ENCODE assay signal across 10 cellular contexts in the genomic region with DNA sequence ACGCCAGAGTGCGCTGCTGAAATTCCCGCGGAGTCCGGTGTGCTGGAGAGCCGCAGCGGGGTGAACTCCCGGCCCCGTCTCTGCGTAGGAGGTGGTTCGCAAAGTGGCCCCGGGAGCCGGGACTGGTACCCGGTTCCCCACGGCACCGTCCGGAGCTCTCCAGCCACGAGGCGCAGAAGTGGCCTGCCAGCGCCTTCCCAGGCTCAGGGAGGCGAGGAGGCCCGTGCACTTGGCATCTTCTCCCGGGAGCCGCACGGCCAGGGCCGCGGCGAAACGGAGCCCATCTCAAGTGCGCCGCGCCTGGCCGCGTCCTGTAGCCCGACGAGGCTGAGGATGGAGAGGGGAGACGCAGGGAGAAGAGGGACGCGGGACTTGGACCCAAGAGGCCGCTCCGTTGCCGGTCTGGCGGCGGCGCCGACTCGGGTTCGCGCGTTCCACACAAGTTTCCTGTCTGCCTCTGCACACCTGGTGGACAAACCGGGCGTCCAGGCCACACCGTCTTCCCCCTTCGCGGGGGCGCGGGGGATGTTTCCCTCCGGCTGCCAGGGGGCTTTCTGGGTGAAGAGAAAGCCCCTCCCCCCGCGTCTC. TPM values are rescaled to one million over a fixed set of nuclear protein-coding genes. Genes with fewer than 3 reads are reported as not detected.
DNase-seq lines count a peak whose midpoint lies in the region; ATAC-seq and TF ChIP-seq lines count a peak whose summit lies in the region.
"Had no signal": no experiment of that assay in that cellular context is flagged by ENCODE, and none has a peak within 500 bp of the region (broad histone marks: within the 10 kb centered on the region; RNA-seq: fewer than 3 reads in every experiment).

No MANE protein-coding gene starts in this region.

- H3K36me3 Mint-ChIP-seq in H9 (ENCODE audit: insufficient read depth in 1 of 3, low read depth in 3 of 3), result peaks cover 0 to 2% (median 0%) of the 10 kb centered on the region in 3 experiments; a peak in 2 of 7 replicates
- H3K36me3 Mint-ChIP-seq in effector memory CD8-positive, alpha-beta T cell (ENCODE audit: insufficient read depth), result peaks cover 3% of the 10 kb centered on the region

- no peak overlapping the region for H3K27ac ChIP-seq in H9 (ENCODE audit: insufficient read length, low read depth, low read length)
- H3K27ac ChIP-seq in ascending aorta, result peak overlapping the region; percentile 63 to 72
- no peak overlapping the region for H3K27ac ChIP-seq in iPS DF 6.9 (ENCODE audit: low read length)
- H3K27ac ChIP-seq in gastrocnemius medialis, result no peak overlapping the region

- WGBS in H9 (ENCODE audit: extremely low coverage, insufficient read length, low lambda C conversion rate), result no CpG with 5 or more reads among the region's 60 CpGs
- WGBS in iPS DF 6.9 (ENCODE audit: insufficient coverage, insufficient read length), result no CpG with 5 or more reads among the region's 60 CpGs

- H3K36me3 ChIP-seq in ascending aorta (no peaks in the 10 kb centered on the region), iPS DF 6.9 (ENCODE audit: control insufficient read depth, insufficient read depth, low read length) (no peaks in the 10 kb centered on the region), gastrocnemius medialis (no peaks in the 10 kb centered on the region)

- peak; percentile 64 for DNase-seq in H9
- no peak for DNase-seq in ascending aorta (ENCODE audit: low spot score in 2 of 2)
- no peak for DNase-seq in iPS DF 6.9 (ENCODE audit: low read depth, low spot score)
- no peak for DNase-seq in gastrocnemius medialis
- no peak for DNase-seq in NAMALWA (ENCODE audit: low spot score)
- DNase-seq in effector memory CD8-positive, alpha-beta T cell, result no peak
- no peak for DNase-seq in activated gamma-delta T cell (lab: John Stamatoyannopoulos, UW)
- DNase-seq: activated T-cell treated with anti-CD3 and anti-CD28 coated beads, Interleukin-2, amount 50 U/mL, for 24 hours; GF-D8 had no signal

- no peak overlapping the region for H2BK20ac ChIP-seq in H9 (ENCODE audit: low read depth, low read length, poor library complexity, severe bottlenecking)

- H3K23me2 ChIP-seq in H9 (ENCODE audit: insufficient read length, low read depth, low read length, poor library complexity, severe bottlenecking), result peaks cover 19% of the 10 kb centered on the region

- TF ChIP-seq POLR2A in gastrocnemius medialis (IDR thresholded peaks at IDR 0.05), result no peak

- no peak overlapping the region for H3K14ac ChIP-seq in H9 (ENCODE audit: insufficient read depth, low read length)

- H3K27me3 Mint-ChIP-seq in H9 (ENCODE audit: low read depth), result peaks cover 93% of the 10 kb centered on the region
- peaks cover 30 to 77% of the 10 kb centered on the region in 2 donors for H3K27me3 Mint-ChIP-seq in effector memory CD8-positive, alpha-beta T cell

- H4K8ac ChIP-seq in H9 (replicated peaks; ENCODE audit: insufficient read length, low read depth, low read length), result no peak overlapping the region

- no peak overlapping the region for H2BK5ac ChIP-seq in H9 (ENCODE audit: insufficient read length, low read length)

- H3K23ac ChIP-seq in H9 (ENCODE audit: insufficient read length, low read depth, low read length), result no peak overlapping the region

- H3K18ac ChIP-seq in H9 (ENCODE audit: insufficient read length, low read depth, low read length), result no peak overlapping the region

- no peak overlapping the region for H2AK5ac ChIP-seq in H9 (ENCODE audit: insufficient read length, low read length)

- H3K4me1 Mint-ChIP-seq in H9, result peaks cover 46 to 59% of the 10 kb centered on the region in 2 experiments
- H3K4me1 Mint-ChIP-seq in effector memory CD8-positive, alpha-beta T cell (ENCODE audit: low read depth in 2 of 2), result peaks cover 0 to 2% of the 10 kb centered on the region in 2 donors

- peak overlapping the region; percentile 56 to 79 for H3K4me3 Mint-ChIP-seq in H9
- H3K4me3 Mint-ChIP-seq in effector memory CD8-positive, alpha-beta T cell, result no peak overlapping the region
- H3K4me3 Mint-ChIP-seq: activated T-cell treated with anti-CD3 and anti-CD28 coated beads, Interleukin-2, amount 50 U/mL, for 24 hours had no signal

- H3K4me3 ChIP-seq in ascending aorta (peak overlapping the region; percentile 39 to 65), iPS DF 6.9 (ENCODE audit: low read length) (peak overlapping the region; percentile 42; the same call in 1 of the 2 replicates), gastrocnemius medialis (peak overlapping the region in 3 of 4 donors; percentile 17 to 40 (median 21))

- ATAC-seq in gastrocnemius medialis, result no peak
- ATAC-seq in GM18873 (IDR thresholded peaks at IDR 0.05; ENCODE audit: low FRiP score, unreplicated experiment), result no peak
- ATAC-seq in effector memory CD8-positive, alpha-beta T cell (replicated peaks), result no peak

- no peak overlapping the region for H3K4ac ChIP-seq in H9 (ENCODE audit: low read depth, low read length)

- H3K9ac ChIP-seq in H9 (ENCODE audit: extremely low read depth, insufficient read length, low read length), result no peak overlapping the region

- H4K5ac ChIP-seq in H9 (ENCODE audit: insufficient read length, low read depth, low read length), result no peak overlapping the region

- in situ Hi-C loops in gastrocnemius medialis (cut with MboI; ENCODE audit: low sequenced_read_pairs in 4 of 4), result no loop called here

- H3K4me2 ChIP-seq in H9 (ENCODE audit: insufficient read depth, insufficient read length, low read length), result peak overlapping the region; percentile 40

- no peak overlapping the region for H2AFZ ChIP-seq in H9 (ENCODE audit: low read length)

- no peak overlapping the region for H3K56ac ChIP-seq in H9 (ENCODE audit: insufficient read length, low read depth, low read length)

- no peak overlapping the region for H3T11ph ChIP-seq in H9 (ENCODE audit: low read length)

- H3K4me1 ChIP-seq in H9 (ENCODE audit: insufficient read depth, low read length) (0 out of 2 replicates have a peak, but pooled peaks cover 2% of the 10 kb centered on the region), ascending aorta (peaks cover 0 to 2% of the 10 kb centered on the region in 2 donors), iPS DF 6.9 (ENCODE audit: control insufficient read depth, insufficient read depth, low read length) (peaks cover 17% of the 10 kb centered on the region), gastrocnemius medialis (peaks cover 0 to 4% of the 10 kb centered on the region in 2 donors)

- no peak overlapping the region for H2BK120ac ChIP-seq in H9 (ENCODE audit: low read depth, low read length, poor library complexity, severe bottlenecking)

- intact Hi-C loops in ascending aorta (cut with DNase I) (no loop called here), gastrocnemius medialis (cut with DNase I; ENCODE audit: low total_unique reads) (no loop called here)

- no peak overlapping the region for H4K91ac ChIP-seq in H9 (ENCODE audit: insufficient read length, low read depth, low read length)

- H2BK15ac ChIP-seq in H9 (ENCODE audit: low read depth, low read length), result no peak overlapping the region

- no peak overlapping the region for H3K27ac Mint-ChIP-seq in H9
- no peak overlapping the region for H3K27ac Mint-ChIP-seq in effector memory CD8-positive, alpha-beta T cell
- H3K27ac Mint-ChIP-seq: activated T-cell treated with anti-CD3 and anti-CD28 coated beads, Interleukin-2, amount 50 U/mL, for 24 hours had no signal

- H3K9me3 ChIP-seq in H9 (ENCODE audit: control insufficient read depth, low read depth, low read length), result no peaks in the 10 kb centered on the region
- no peaks in the 10 kb centered on the region for H3K9me3 ChIP-seq in ascending aorta
- H3K9me3 ChIP-seq in iPS DF 6.9 (ENCODE audit: control insufficient read depth, insufficient read depth, low read length), result no peaks in the 10 kb centered on the region
- H3K9me3 ChIP-seq in gastrocnemius medialis, result no peaks in the 10 kb centered on the region

- H3K27me3 ChIP-seq in H9 (ENCODE audit: insufficient read depth, low read length), result peaks cover 88% of the 10 kb centered on the region
- H3K27me3 ChIP-seq in ascending aorta, result peaks cover 19% of the 10 kb centered on the region
- peaks cover 87% of the 10 kb centered on the region for H3K27me3 ChIP-seq in iPS DF 6.9 (ENCODE audit: control insufficient read depth, insufficient read depth, low read length)
- H3K27me3 ChIP-seq in gastrocnemius medialis, result peaks cover 77 to 91% (median 90%) of the 10 kb centered on the region in 3 donors

- H3K79me1 ChIP-seq in H9 (ENCODE audit: insufficient read depth, low read depth, low read length, poor library complexity, severe bottlenecking), result no peaks in the 10 kb centered on the region

- peaks cover 3 to 11% of the 10 kb centered on the region in 2 experiments; a peak in 2 of 5 replicates for H3K9me3 Mint-ChIP-seq in H9
- peaks cover 0 to 5% of the 10 kb centered on the region in 2 donors for H3K9me3 Mint-ChIP-seq in effector memory CD8-positive, alpha-beta T cell
- H3K9me3 Mint-ChIP-seq: activated T-cell treated with anti-CD3 and anti-CD28 coated beads, Interleukin-2, amount 50 U/mL, for 24 hours had no signal

- no peak overlapping the region for H2BK12ac ChIP-seq in H9 (ENCODE audit: insufficient read length, low read depth, low read length)

- peak; percentile 42 for TF ChIP-seq CTCF in H9 (conservative IDR thresholded peaks at IDR 0.05)
- TF ChIP-seq CTCF in ascending aorta (IDR thresholded peaks at IDR 0.05), result no peak
- no peak for TF ChIP-seq CTCF in gastrocnemius medialis (IDR thresholded peaks at IDR 0.05 in 4 of 5, conservative IDR thresholded peaks at IDR 0.05 in 1 of 5)

- H4K20me1 ChIP-seq in H9 (ENCODE audit: control insufficient read depth, insufficient read depth, insufficient read length), result no peaks in the 10 kb centered on the region

- no peaks in the 10 kb centered on the region for H3K79me2 ChIP-seq in H9 (ENCODE audit: insufficient read depth, low read length)

RNA-seq across cellular contexts. Expression of gene IRX1, which starts 1.0 kb away (rescaled TPM):
- total RNA-seq in H9 (2021) (3.6 and 4.1 TPM in 2 replicates), ascending aorta (10.3 TPM), gastrocnemius medialis (not detected)

Comparison
In these comparisons a context has a peak if more than half of its experiments do, and no peak if none do; other contexts are left out.
1. H3K27ac ChIP-seq: peak in ascending aorta (2 of 2); none in H9 (single experiment), iPS DF 6.9 (single experiment) and gastrocnemius medialis (0 of 4).
2. H3K4me3 Mint-ChIP-seq: peak in H9 (2 of 2); none in effector memory CD8-positive, alpha-beta T cell (0 of 2).
3. Peak in every context shown above with its lines, with median percentiles within 50 percentile points of each other: H3K4me3 ChIP-seq.